Comparison of ENCODE assay signal across 32 cellular contexts in genomic region chrX:11408111-11408405, GRCh38.
"Had no signal": no experiment of that assay in that cellular context is flagged by ENCODE, and none has a peak within 500 bp of the region (broad histone marks: within the 10 kb centered on the region; RNA-seq: fewer than 3 reads in every experiment).

No MANE protein-coding gene starts in this region.

- H3K4me1 ChIP-seq: adrenal gland, breast epithelium, colonic mucosa, foreskin keratinocyte, gastrocnemius medialis had no signal

- H3K4me3 Mint-ChIP-seq: activated CD4-positive, alpha-beta memory T cell treated with anti-CD3 and anti-CD28 coated beads for 36 hours; activated CD4-positive, alpha-beta T cell treated with anti-CD3 and anti-CD28 coated beads for 36 hours; activated CD4-positive, alpha-beta T cell treated with anti-CD3 and anti-CD28 coated beads, Interleukin-2, amount 10 ng/mL, durations not matched to agents 24 days and 14 days; activated CD8-positive, alpha-beta memory T cell treated with anti-CD3 and anti-CD28 coated beads, Interleukin-2, amount 10 ng/mL, durations not matched to agents 7 days and 5 days; activated CD8-positive, alpha-beta T cell treated with anti-CD3 and anti-CD28 coated beads, Interleukin-2, amount 10 ng/mL, durations not matched to agents 7 days and 5 days; activated naive CD4-positive, alpha-beta T cell treated with anti-CD3 and anti-CD28 coated beads for 36 hours; activated naive CD4-positive, alpha-beta T cell treated with anti-CD3 and anti-CD28 coated beads, Interleukin-2, amount 50 U/mL, for 24 hours; activated naive CD8-positive, alpha-beta T cell treated with anti-CD3 and anti-CD28 coated beads for 36 hours; activated naive CD8-positive, alpha-beta T cell treated with anti-CD3 and anti-CD28 coated beads, Interleukin-2, amount 50 U/mL, for 24 hours; activated T-helper 1 cell treated with anti-CD3 and anti-CD28 coated beads, Interleukin-12 subunit alpha, Interleukin-12 subunit beta, Interleukin-2, Interleukin-4 antibody, amounts not matched to agents 30 ng/mL and 10 ng/mL and 1 ng/mL, durations not matched to agents 14 hours and 24 hours and 36 hours; brain had no signal

- H3K27ac Mint-ChIP-seq: activated CD4-positive, alpha-beta memory T cell treated with anti-CD3 and anti-CD28 coated beads for 36 hours; activated CD4-positive, alpha-beta T cell treated with anti-CD3 and anti-CD28 coated beads for 36 hours; activated CD4-positive, alpha-beta T cell treated with anti-CD3 and anti-CD28 coated beads, Interleukin-2, amount 10 ng/mL, durations not matched to agents 24 days and 14 days; activated CD8-positive, alpha-beta memory T cell treated with anti-CD3 and anti-CD28 coated beads, Interleukin-2, amount 10 ng/mL, durations not matched to agents 7 days and 5 days; activated CD8-positive, alpha-beta T cell treated with anti-CD3 and anti-CD28 coated beads, Interleukin-2, amount 10 ng/mL, durations not matched to agents 7 days and 5 days; activated naive CD4-positive, alpha-beta T cell treated with anti-CD3 and anti-CD28 coated beads for 36 hours; activated naive CD4-positive, alpha-beta T cell treated with anti-CD3 and anti-CD28 coated beads, Interleukin-2, amount 50 U/mL, for 24 hours; activated naive CD8-positive, alpha-beta T cell treated with anti-CD3 and anti-CD28 coated beads for 36 hours; activated naive CD8-positive, alpha-beta T cell treated with anti-CD3 and anti-CD28 coated beads, Interleukin-2, amount 50 U/mL, for 24 hours; activated T-helper 1 cell treated with anti-CD3 and anti-CD28 coated beads, Interleukin-12 subunit alpha, Interleukin-12 subunit beta, Interleukin-2, Interleukin-4 antibody, amounts not matched to agents 30 ng/mL and 10 ng/mL and 1 ng/mL, durations not matched to agents 14 hours and 24 hours and 36 hours; activated T-helper 2 cell treated with anti-CD3 and anti-CD28 coated beads, Interferon-gamma antibody, Interleukin-2, Interleukin-4, amounts not matched to agents 10 μg/mL and 5 μg/mL and 100 μg/mL, durations not matched to agents 14 hours and 24 hours and 36 hours had no signal

- H3K36me3 ChIP-seq: adrenal gland, breast epithelium, cardiac muscle cell, colonic mucosa, esophagus muscularis mucosa, gastrocnemius medialis had no signal

- H3K27me3 Mint-ChIP-seq: activated CD4-positive, alpha-beta memory T cell treated with anti-CD3 and anti-CD28 coated beads for 36 hours; activated CD4-positive, alpha-beta T cell treated with anti-CD3 and anti-CD28 coated beads, Interleukin-2, amount 10 ng/mL, durations not matched to agents 24 days and 14 days; activated CD8-positive, alpha-beta memory T cell treated with anti-CD3 and anti-CD28 coated beads, Interleukin-2, amount 10 ng/mL, durations not matched to agents 7 days and 5 days; activated naive CD4-positive, alpha-beta T cell treated with anti-CD3 and anti-CD28 coated beads, Interleukin-2, amount 50 U/mL, for 24 hours; activated naive CD8-positive, alpha-beta T cell treated with anti-CD3 and anti-CD28 coated beads, Interleukin-2, amount 50 U/mL, for 24 hours had no signal

- H3K27me3 ChIP-seq: cardiac muscle cell, colonic mucosa, esophagus muscularis mucosa, foreskin keratinocyte, gastrocnemius medialis had no signal

- FAIRE-seq: endometrium had no signal

- H3K36me3 Mint-ChIP-seq: activated CD4-positive, alpha-beta memory T cell treated with anti-CD3 and anti-CD28 coated beads for 36 hours; activated CD8-positive, alpha-beta memory T cell treated with anti-CD3 and anti-CD28 coated beads, Interleukin-2, amount 10 ng/mL, durations not matched to agents 7 days and 5 days; activated naive CD4-positive, alpha-beta T cell treated with anti-CD3 and anti-CD28 coated beads, Interleukin-2, amount 50 U/mL, for 24 hours; activated naive CD8-positive, alpha-beta T cell treated with anti-CD3 and anti-CD28 coated beads for 36 hours; brain had no signal

- ATAC-seq: activated CD4-positive, alpha-beta T cell treated with anti-CD3 and anti-CD28 coated beads for 36 hours; activated CD8-positive, alpha-beta memory T cell treated with anti-CD3 and anti-CD28 coated beads, Interleukin-2, amount 10 ng/mL, durations not matched to agents 7 days and 5 days; activated CD8-positive, alpha-beta T cell treated with anti-CD3 and anti-CD28 coated beads, Interleukin-2, amount 10 ng/mL, durations not matched to agents 7 days and 5 days; activated naive CD8-positive, alpha-beta T cell treated with anti-CD3 and anti-CD28 coated beads, Interleukin-2, amount 50 U/mL, for 24 hours; foreskin keratinocyte; gastrocnemius medialis had no signal

- H3K4me3 ChIP-seq: adrenal gland, breast epithelium, cardiac muscle cell, colonic mucosa, esophagus muscularis mucosa, gastrocnemius medialis had no signal

- DNase-seq: activated CD4-positive, alpha-beta memory T cell treated with anti-CD3 and anti-CD28 coated beads for 36 hours; activated CD4-positive, alpha-beta T cell treated with anti-CD3 and anti-CD28 coated beads for 36 hours; activated CD4-positive, alpha-beta T cell treated with anti-CD3 and anti-CD28 coated beads, Interleukin-2, amount 10 ng/mL, durations not matched to agents 24 days and 14 days; activated CD4-positive, CD25-positive, alpha-beta regulatory T cell; activated CD4-positive, CD25-positive, alpha-beta regulatory T cell treated with anti-CD3 and anti-CD28 coated beads, Interleukin-2, amount 50 U/mL, for 72 hours; activated CD8-positive, alpha-beta memory T cell treated with anti-CD3 and anti-CD28 coated beads, Interleukin-2, amount 10 ng/mL, durations not matched to agents 7 days and 5 days; activated CD8-positive, alpha-beta memory T cell treated with anti-CD3 and anti-CD28 coated beads, Interleukin-2, amount 50 U/mL, for 4 hours; activated CD8-positive, alpha-beta T cell treated with anti-CD3 and anti-CD28 coated beads, Interleukin-2, amount 10 ng/mL, durations not matched to agents 7 days and 5 days; activated effector memory CD4-positive, alpha-beta T cell treated with anti-CD3 and anti-CD28 coated beads, Interleukin-2, amount 50 U/mL, for 16 hours; activated naive CD4-positive, alpha-beta T cell treated with anti-CD3 and anti-CD28 coated beads for 36 hours; activated naive CD8-positive, alpha-beta T cell treated with anti-CD3 and anti-CD28 coated beads for 36 hours; activated naive CD8-positive, alpha-beta T cell treated with anti-CD3 and anti-CD28 coated beads, Interleukin-2, amount 50 U/mL, for 24 hours; activated T-cell treated with anti-CD3 and anti-CD28 coated beads, Interleukin-2, amount 50 U/mL, for 1 hour; activated T-cell treated with anti-CD3 and anti-CD28 coated beads, Interleukin-2, amount 50 U/mL, for 48 hours; adrenal gland; amygdala; aorta; central memory CD4-positive, alpha-beta T cell; cerebellar nuclear complex; colonic mucosa; effector CD8-positive, alpha-beta T cell; foreskin keratinocyte; gastrocnemius medialis; T-helper 2 cell had no signal

- H3K4me1 Mint-ChIP-seq: activated CD4-positive, alpha-beta T cell treated with anti-CD3 and anti-CD28 coated beads for 36 hours; activated CD4-positive, alpha-beta T cell treated with anti-CD3 and anti-CD28 coated beads, Interleukin-2, amount 10 ng/mL, durations not matched to agents 24 days and 14 days; activated CD8-positive, alpha-beta memory T cell treated with anti-CD3 and anti-CD28 coated beads, Interleukin-2, amount 10 ng/mL, durations not matched to agents 7 days and 5 days; activated naive CD4-positive, alpha-beta T cell treated with anti-CD3 and anti-CD28 coated beads, Interleukin-2, amount 50 U/mL, for 24 hours; activated naive CD8-positive, alpha-beta T cell treated with anti-CD3 and anti-CD28 coated beads for 36 hours; activated naive CD8-positive, alpha-beta T cell treated with anti-CD3 and anti-CD28 coated beads, Interleukin-2, amount 50 U/mL, for 24 hours; brain had no signal

- H3K9me3 ChIP-seq: adrenal gland, breast epithelium, colonic mucosa, esophagus muscularis mucosa, gastrocnemius medialis had no signal

- H3K27ac ChIP-seq: adrenal gland, breast epithelium, cardiac muscle cell, colonic mucosa, esophagus muscularis mucosa, foreskin keratinocyte, gastrocnemius medialis had no signal

- H3K9me3 Mint-ChIP-seq: activated CD4-positive, alpha-beta memory T cell treated with anti-CD3 and anti-CD28 coated beads for 36 hours; activated CD4-positive, alpha-beta T cell treated with anti-CD3 and anti-CD28 coated beads, Interleukin-2, amount 10 ng/mL, durations not matched to agents 24 days and 14 days; activated naive CD4-positive, alpha-beta T cell treated with anti-CD3 and anti-CD28 coated beads for 36 hours; activated naive CD4-positive, alpha-beta T cell treated with anti-CD3 and anti-CD28 coated beads, Interleukin-2, amount 50 U/mL, for 24 hours; activated naive CD8-positive, alpha-beta T cell treated with anti-CD3 and anti-CD28 coated beads for 36 hours; activated naive CD8-positive, alpha-beta T cell treated with anti-CD3 and anti-CD28 coated beads, Interleukin-2, amount 50 U/mL, for 24 hours; activated T-helper 1 cell treated with anti-CD3 and anti-CD28 coated beads, Interleukin-12 subunit alpha, Interleukin-12 subunit beta, Interleukin-2, Interleukin-4 antibody, amounts not matched to agents 30 ng/mL and 10 ng/mL and 1 ng/mL, durations not matched to agents 14 hours and 24 hours and 36 hours; activated T-helper 2 cell treated with anti-CD3 and anti-CD28 coated beads, Interferon-gamma antibody, Interleukin-2, Interleukin-4, amounts not matched to agents 10 μg/mL and 5 μg/mL and 100 μg/mL, durations not matched to agents 14 hours and 24 hours and 36 hours; brain had no signal
